ENCODE assay signal across 26 cellular contexts in genomic region chr1:87389011-87389410, GRCh38.
"Had no signal": no experiment of that assay in that cellular context is flagged by ENCODE, and none has a peak within 500 bp of the region (broad histone marks: within the 10 kb centered on the region; RNA-seq: fewer than 3 reads in every experiment).

No MANE protein-coding gene starts in this region.

- H3K36me3 ChIP-seq: colonic mucosa, esophagus squamous epithelium, gastrocnemius medialis, heart right ventricle, left lung had no signal

- DNase-seq: colonic mucosa; cortex of kidney; effector CD8-positive, alpha-beta T cell; effector memory CD8-positive, alpha-beta T cell; endodermal cell; erythroblast; esophagus squamous epithelium; foreskin fibroblast; foreskin melanocyte; gastrocnemius medialis; glutamatergic neuron; head of caudate nucleus; heart right ventricle; hippocampal formation; left cardiac atrium; left lung; left ventricle myocardium superior; mammary epithelial cell; mesendoderm; midbrain; naive thymus-derived CD4-positive, alpha-beta T cell had no signal

- H3K27me3 ChIP-seq: colonic mucosa, esophagus squamous epithelium, gastrocnemius medialis, heart right ventricle, left lung had no signal

- H3K9me3 ChIP-seq: colonic mucosa, esophagus squamous epithelium, gastrocnemius medialis, heart right ventricle, left lung had no signal

- H3K4me1 ChIP-seq: gastrocnemius medialis, left lung had no signal

- H3K27ac ChIP-seq: colonic mucosa, epithelial cell of prostate, esophagus squamous epithelium, gastrocnemius medialis, heart right ventricle, left lung had no signal

- H3K4me3 ChIP-seq: colonic mucosa, esophagus squamous epithelium, gastrocnemius medialis, heart right ventricle, left lung, lung had no signal

- FAIRE-seq: endometrium, islet of Langerhans, keratinocyte had no signal
